24 cellular contexts compared by ENCODE assay signal in the genomic region with DNA sequence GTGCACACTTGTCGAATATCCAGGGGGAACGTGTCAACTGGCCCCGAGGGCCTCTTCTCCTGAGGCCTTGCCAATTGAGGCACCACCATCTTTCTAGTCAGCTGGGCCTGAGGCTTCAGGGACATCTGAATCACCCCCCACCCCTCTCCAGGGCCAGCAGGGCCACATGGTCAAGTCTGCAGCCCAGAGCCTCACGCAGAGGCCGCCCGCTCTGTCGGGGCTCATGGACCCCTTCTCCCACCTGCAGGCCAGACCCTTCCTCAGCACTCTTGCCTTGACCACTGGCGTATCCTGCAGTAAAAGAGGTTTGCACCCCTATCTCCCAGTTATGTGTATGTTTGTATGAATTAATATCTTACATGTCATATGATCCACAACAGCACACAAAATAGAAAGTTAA.
"Had no signal": no experiment of that assay in that cellular context is flagged by ENCODE, and none has a peak within 500 bp of the region (broad histone marks: within the 10 kb centered on the region; RNA-seq: fewer than 3 reads in every experiment).

No MANE protein-coding gene starts in this region.

- DNase-seq: activated CD4-positive, alpha-beta T cell treated with anti-CD3 and anti-CD28 coated beads for 4 hours; activated CD8-positive, alpha-beta memory T cell treated with anti-CD3 and anti-CD28 coated beads, Interleukin-2, amount 50 U/mL, for 4 hours; activated CD8-positive, alpha-beta T cell treated with anti-CD3 and anti-CD28 coated beads for 36 hours; activated naive CD4-positive, alpha-beta T cell; activated T-cell treated with anti-CD3 and anti-CD28 coated beads, Interleukin-2, amount 50 U/mL, for 72 hours; KG1; NCI-H1092; NCI-H1417; NCI-H2029; NCI-H2107; NCI-H2171 treated with DMSO at 0.1 percent for 48 hours; NCI-H226; NCI-H526; NCI-H774; OCI-M1; Right ventricle myocardium superior; RPMI8226; SJCRH30; SK-N-SH; SW 1271 had no signal

- H3K27me3 Mint-ChIP-seq: activated CD8-positive, alpha-beta T cell treated with anti-CD3 and anti-CD28 coated beads for 36 hours; activated naive CD4-positive, alpha-beta T cell treated with anti-CD3 and anti-CD28 coated beads, Interleukin-2, amount 50 U/mL, for 24 hours; IgD-negative memory B cell had no signal

- H3K9me3 Mint-ChIP-seq: activated CD8-positive, alpha-beta T cell treated with anti-CD3 and anti-CD28 coated beads for 36 hours; activated naive CD4-positive, alpha-beta T cell treated with anti-CD3 and anti-CD28 coated beads, Interleukin-2, amount 50 U/mL, for 24 hours; activated T-cell treated with anti-CD3 and anti-CD28 coated beads, Interleukin-2, amount 50 U/mL, for 72 hours; activated T-helper 2 cell treated with anti-CD3 and anti-CD28 coated beads, Interferon-gamma antibody, Interleukin-2, Interleukin-4, amounts not matched to agents 10 μg/mL and 5 μg/mL and 100 μg/mL, durations not matched to agents 14 hours and 24 hours and 36 hours; IgD-negative memory B cell; T-helper 1 cell treated with Interleukin-12 subunit alpha and Interleukin-12 subunit beta and Interleukin-4 antibody, amounts not matched to agents 30 μg/mL and 1 μg/mL, for 36 hours had no signal

- H3K4me3 ChIP-seq: SJCRH30 had no signal

- H3K4me2 ChIP-seq: SK-N-SH had no signal

- H3K27ac ChIP-seq: SJCRH30 had no signal

- H3K36me3 ChIP-seq: SJCRH30 had no signal

- H3K9me3 ChIP-seq: SJCRH30, SK-N-SH had no signal

- H3K4me1 Mint-ChIP-seq: activated naive CD4-positive, alpha-beta T cell treated with anti-CD3 and anti-CD28 coated beads, Interleukin-2, amount 50 U/mL, for 24 hours; IgD-negative memory B cell had no signal

- H3K27me3 ChIP-seq: SJCRH30 had no signal

- H3K4me3 Mint-ChIP-seq: activated CD8-positive, alpha-beta T cell treated with anti-CD3 and anti-CD28 coated beads for 36 hours; activated naive CD4-positive, alpha-beta T cell treated with anti-CD3 and anti-CD28 coated beads, Interleukin-2, amount 50 U/mL, for 24 hours; activated T-cell treated with anti-CD3 and anti-CD28 coated beads, Interleukin-2, amount 50 U/mL, for 72 hours; IgD-negative memory B cell; T-helper 1 cell treated with Interleukin-12 subunit alpha and Interleukin-12 subunit beta and Interleukin-4 antibody, amounts not matched to agents 30 μg/mL and 1 μg/mL, for 36 hours had no signal

- H3K27ac Mint-ChIP-seq: activated CD8-positive, alpha-beta T cell treated with anti-CD3 and anti-CD28 coated beads for 36 hours; activated naive CD4-positive, alpha-beta T cell treated with anti-CD3 and anti-CD28 coated beads, Interleukin-2, amount 50 U/mL, for 24 hours; activated T-cell treated with anti-CD3 and anti-CD28 coated beads, Interleukin-2, amount 50 U/mL, for 72 hours; activated T-helper 2 cell treated with anti-CD3 and anti-CD28 coated beads, Interferon-gamma antibody, Interleukin-2, Interleukin-4, amounts not matched to agents 10 μg/mL and 5 μg/mL and 100 μg/mL, durations not matched to agents 14 hours and 24 hours and 36 hours; IgD-negative memory B cell; T-helper 1 cell treated with Interleukin-12 subunit alpha and Interleukin-12 subunit beta and Interleukin-4 antibody, amounts not matched to agents 30 μg/mL and 1 μg/mL, for 36 hours had no signal

- H3K36me3 Mint-ChIP-seq: activated naive CD4-positive, alpha-beta T cell treated with anti-CD3 and anti-CD28 coated beads, Interleukin-2, amount 50 U/mL, for 24 hours; IgD-negative memory B cell had no signal
